Comparison of ENCODE assay signal across 9 cellular contexts in the genomic region with DNA sequence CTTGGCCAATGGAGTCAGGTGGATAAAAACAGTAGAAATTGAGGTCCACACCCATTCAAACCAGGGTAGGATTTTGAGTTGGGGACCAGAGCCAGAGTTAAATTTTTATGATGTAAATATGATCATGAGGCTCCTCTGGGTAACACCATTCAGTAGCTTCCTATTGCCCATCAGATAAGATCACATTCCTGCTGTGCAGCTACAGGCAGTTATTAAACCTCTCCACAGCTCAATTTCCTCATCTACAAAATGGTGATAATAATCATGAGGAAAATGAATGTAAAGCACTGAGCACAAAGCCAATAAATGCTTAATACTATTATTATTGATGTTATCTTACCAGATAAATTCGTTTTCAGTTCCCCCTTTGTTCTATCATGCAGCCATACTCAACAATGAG.
"Had no signal": no experiment of that assay in that cellular context is flagged by ENCODE, and none has a peak within 500 bp of the region (broad histone marks: within the 10 kb centered on the region; RNA-seq: fewer than 3 reads in every experiment).

No MANE protein-coding gene starts in this region.

- H3K4me3 ChIP-seq: GM23248, GM23338, HAP-1 had no signal

- H3K27ac ChIP-seq: GM23248 had no signal

- H3K9me3 ChIP-seq: HAP-1 had no signal

- ATAC-seq: GM23338, HCT116 had no signal

- H3K4me2 ChIP-seq: GM23338 had no signal

- H3K4me1 Mint-ChIP-seq: GM23338 had no signal

- H3K36me3 ChIP-seq: HAP-1 had no signal

- H3K27ac Mint-ChIP-seq: GM23338, H9, HFFc6 had no signal

- H3K4me3 Mint-ChIP-seq: GM23338, H9, HFFc6 had no signal

- H2AFZ ChIP-seq: GM23248, GM23338 had no signal

- H3K9ac ChIP-seq: GM23248 had no signal

- DNase-seq: GM23248, GOT3, H7, H9, HCEC 1CT, HFFc6 had no signal
